ENCODE assay signal across 25 cellular contexts in the genomic region with DNA sequence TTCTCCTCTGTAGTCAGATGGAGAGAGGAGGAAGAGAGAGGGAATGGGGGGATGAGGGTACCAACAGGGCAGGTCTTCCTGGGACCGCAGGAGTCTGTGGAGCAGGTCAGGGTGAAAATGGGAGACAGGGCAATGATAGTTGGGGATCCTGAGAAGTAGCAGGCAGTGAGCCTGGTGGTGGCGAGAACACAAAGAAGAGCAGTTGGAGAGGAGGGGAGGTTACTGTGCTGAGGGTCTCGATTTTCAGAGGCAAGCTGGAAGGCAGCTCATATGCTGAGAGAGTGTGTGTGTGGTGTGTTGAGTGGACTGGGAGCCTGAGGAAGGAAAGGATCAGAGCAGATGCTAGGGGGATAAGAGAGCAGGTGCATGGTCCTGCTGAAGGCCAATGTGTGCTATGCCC.
"Had no signal": no experiment of that assay in that cellular context is flagged by ENCODE, and none has a peak within 500 bp of the region (broad histone marks: within the 10 kb centered on the region; RNA-seq: fewer than 3 reads in every experiment).

No MANE protein-coding gene starts in this region.

- DNase-seq: activated CD4-positive, alpha-beta T cell treated with anti-CD3 and anti-CD28 coated beads for 1 hour; activated CD4-positive, alpha-beta T cell treated with anti-CD3 and anti-CD28 coated beads, Interleukin-2, amount 50 U/mL, for 1 hour; activated CD8-positive, alpha-beta T cell treated with anti-CD3 and anti-CD28 coated beads for 36 hours; activated gamma-delta T cell treated with Interleukin-2 at 50 U/mL for 16 hours; activated naive CD4-positive, alpha-beta T cell treated with anti-CD3 and anti-CD28 coated beads, Interleukin-2, amount 50 U/mL, for 16 hours; activated T-cell treated with anti-CD3 and anti-CD28 coated beads, Interleukin-2, amount 50 U/mL, for 4 hours; effector CD4-positive, alpha-beta T cell; esophagus squamous epithelium; foreskin melanocyte; left lung; occipital lobe; right cardiac atrium; spleen; stimulated activated CD4-positive, alpha-beta T cell treated with anti-CD3 and anti-CD28 coated beads, Interleukin-2, amount 100 ng/mL, for 48 hours; stimulated activated naive CD8-positive, alpha-beta T cell treated with anti-CD3 and anti-CD28 coated beads, Interleukin-15, Interleukin-2, amounts not matched to agents 100 U/mL and 50 U/mL, for 24 hours; T-helper 9 cell; testis; trophoblast cell; uterus had no signal

- H3K4me1 ChIP-seq: testis had no signal

- H3K27ac Mint-ChIP-seq: activated CD8-positive, alpha-beta T cell treated with anti-CD3 and anti-CD28 coated beads for 36 hours; activated T-helper 17 cell treated with anti-CD3 and anti-CD28 coated beads, Interleukin-2, amount 50 U/mL, for 72 hours; dendritic cell treated with granulocyte-macrophage colony-stimulating factor and Interleukin-4, amounts not matched to agents 40 ng/mL and 50 ng/mL, for 4 days; neural progenitor cell had no signal

- H3K4me3 ChIP-seq: esophagus squamous epithelium, left lung, lung, neural progenitor cell, spleen, testis, uterus had no signal

- ATAC-seq: activated CD8-positive, alpha-beta T cell treated with anti-CD3 and anti-CD28 coated beads for 36 hours; activated T-cell treated with anti-CD3 and anti-CD28 coated beads, Interleukin-2, amount 50 U/mL, for 4 hours; activated T-helper 17 cell treated with anti-CD3 and anti-CD28 coated beads, Interleukin-2, amount 50 U/mL, for 72 hours; left lung; right cardiac atrium; stimulated activated naive CD8-positive, alpha-beta T cell treated with anti-CD3 and anti-CD28 coated beads, Interleukin-15, Interleukin-2, amounts not matched to agents 100 U/mL and 50 U/mL, for 24 hours had no signal

- H3K9me3 Mint-ChIP-seq: activated CD8-positive, alpha-beta T cell treated with anti-CD3 and anti-CD28 coated beads for 36 hours; activated T-cell treated with anti-CD3 and anti-CD28 coated beads, Interleukin-2, amount 50 U/mL, for 4 hours; activated T-helper 17 cell treated with anti-CD3 and anti-CD28 coated beads, Interleukin-2, amount 50 U/mL, for 72 hours; central memory CD8-positive, alpha-beta T cell; dendritic cell treated with granulocyte-macrophage colony-stimulating factor and Interleukin-4, amounts not matched to agents 40 ng/mL and 50 ng/mL, for 4 days; neural progenitor cell had no signal

- H3K27ac ChIP-seq: esophagus squamous epithelium, left lung, neural progenitor cell, parathyroid adenoma, spleen, testis, uterus had no signal

- H3K4me3 Mint-ChIP-seq: activated CD8-positive, alpha-beta T cell treated with anti-CD3 and anti-CD28 coated beads for 36 hours; dendritic cell treated with granulocyte-macrophage colony-stimulating factor and Interleukin-4, amounts not matched to agents 40 ng/mL and 50 ng/mL, for 4 days had no signal

- H3K27me3 ChIP-seq: testis had no signal

- H3K36me3 ChIP-seq: esophagus squamous epithelium, left lung, neural progenitor cell, spleen, uterus had no signal

- H3K9me3 ChIP-seq: esophagus squamous epithelium, left lung, spleen, testis, uterus had no signal
